Comparison of ENCODE assay signal across 1 cellular context in genomic region chr2:150477347-150477746, GRCh38.
TF ChIP-seq lines count a peak whose summit lies in the region.

No MANE protein-coding gene starts in this region.

TF ChIP-seq in endothelial cell of umbilical vein, 7 proteins besides CTCF, POLR2A, EP300 and RAD21:
- TF ChIP-seq POLR2AphosphoS5 (IDR thresholded peaks at IDR 0.05; ENCODE audit: insufficient read depth, low read depth, low read length) = peak; percentile 27
- TF ChIP-seq EZH2 (IDR thresholded peaks at IDR 0.05; ENCODE audit: borderline replicate concordance, low read depth, low read length, severe bottlenecking) = no peak
- no peak for TF ChIP-seq MAX (IDR thresholded peaks at IDR 0.05; ENCODE audit: insufficient read depth, insufficient read length)
- no peak for TF ChIP-seq FOS (IDR thresholded peaks at IDR 0.05; ENCODE audit: borderline replicate concordance, insufficient read depth, low read length)
- no peak for TF ChIP-seq GATA2 (IDR thresholded peaks at IDR 0.05; ENCODE audit: insufficient read depth, insufficient read length, low read depth, low read length)
TF ChIP-seq in endothelial cell of umbilical vein: peak in this region for 1.
